Comparison of ENCODE assay signal across 1 cellular context in genomic region chr5:139696167-139696893, GRCh38.
TF ChIP-seq lines count a peak whose summit lies in the region.

No MANE protein-coding gene starts in this region.

TF ChIP-seq in HepG2, 621 proteins besides CTCF, POLR2A, EP300 and RAD21 (continued from another document and continues in another):
- TF ChIP-seq CEBPZ (IDR thresholded peaks at IDR 0.05; ENCODE audit: low read length): no peak
- no peak for TF ChIP-seq ZNF407 (CRISPR knock-in tag; IDR thresholded peaks at IDR 0.05; ENCODE audit: not compliant biosample characterization)
- 0 out of 2 replicates have a peak, but pooled peaks have one; percentile 16 for TF ChIP-seq CEBPB (IDR thresholded peaks at IDR 0.05; ENCODE audit: borderline replicate concordance, low read depth, low read length)
- no peak for TF ChIP-seq TERF1 (CRISPR knock-in tag; IDR thresholded peaks at IDR 0.05)
- no peak for TF ChIP-seq JARID2 (CRISPR knock-in tag; IDR thresholded peaks at IDR 0.05; ENCODE audit: insufficient replicate concordance)
- no peak for TF ChIP-seq CBX2 (IDR thresholded peaks at IDR 0.05; ENCODE audit: low read depth, low read length)
- TF ChIP-seq CBX2 (CRISPR knock-in tag; IDR thresholded peaks at IDR 0.05; ENCODE audit: low read depth): no peak
- TF ChIP-seq, protein P1, sequence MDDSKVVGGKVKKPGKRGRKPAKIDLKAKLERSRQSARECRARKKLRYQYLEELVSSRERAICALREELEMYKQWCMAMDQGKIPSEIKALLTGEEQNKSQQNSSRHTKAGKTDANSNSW (CRISPR knock-in tag; IDR thresholded peaks at IDR 0.05; ENCODE audit: borderline replicate concordance): no peak
- no peak for TF ChIP-seq ATF3 (CRISPR knock-in tag; IDR thresholded peaks at IDR 0.05)
- TF ChIP-seq, protein P2, sequence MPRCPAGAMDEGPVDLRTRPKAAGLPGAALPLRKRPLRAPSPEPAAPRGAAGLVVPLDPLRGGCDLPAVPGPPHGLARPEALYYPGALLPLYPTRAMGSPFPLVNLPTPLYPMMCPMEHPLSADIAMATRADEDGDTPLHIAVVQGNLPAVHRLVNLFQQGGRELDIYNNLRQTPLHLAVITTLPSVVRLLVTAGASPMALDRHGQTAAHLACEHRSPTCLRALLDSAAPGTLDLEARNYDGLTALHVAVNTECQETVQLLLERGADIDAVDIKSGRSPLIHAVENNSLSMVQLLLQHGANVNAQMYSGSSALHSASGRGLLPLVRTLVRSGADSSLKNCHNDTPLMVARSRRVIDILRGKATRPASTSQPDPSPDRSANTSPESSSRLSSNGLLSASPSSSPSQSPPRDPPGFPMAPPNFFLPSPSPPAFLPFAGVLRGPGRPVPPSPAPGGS (CRISPR knock-in tag; IDR thresholded peaks at IDR 0.05): no peak
- no peak for TF ChIP-seq IRF2 (CRISPR knock-in tag; IDR thresholded peaks at IDR 0.05)
- no peak for TF ChIP-seq RFX1 (IDR thresholded peaks at IDR 0.05)
- TF ChIP-seq ZNF460 (CRISPR knock-in tag; IDR thresholded peaks at IDR 0.05; ENCODE audit: borderline replicate concordance): no peak
- TF ChIP-seq STAG1 (CRISPR knock-in tag; IDR thresholded peaks at IDR 0.05): no peak
- no peak for TF ChIP-seq GTF3A (CRISPR knock-in tag; conservative IDR thresholded peaks at IDR 0.05)
- TF ChIP-seq, protein P3, sequence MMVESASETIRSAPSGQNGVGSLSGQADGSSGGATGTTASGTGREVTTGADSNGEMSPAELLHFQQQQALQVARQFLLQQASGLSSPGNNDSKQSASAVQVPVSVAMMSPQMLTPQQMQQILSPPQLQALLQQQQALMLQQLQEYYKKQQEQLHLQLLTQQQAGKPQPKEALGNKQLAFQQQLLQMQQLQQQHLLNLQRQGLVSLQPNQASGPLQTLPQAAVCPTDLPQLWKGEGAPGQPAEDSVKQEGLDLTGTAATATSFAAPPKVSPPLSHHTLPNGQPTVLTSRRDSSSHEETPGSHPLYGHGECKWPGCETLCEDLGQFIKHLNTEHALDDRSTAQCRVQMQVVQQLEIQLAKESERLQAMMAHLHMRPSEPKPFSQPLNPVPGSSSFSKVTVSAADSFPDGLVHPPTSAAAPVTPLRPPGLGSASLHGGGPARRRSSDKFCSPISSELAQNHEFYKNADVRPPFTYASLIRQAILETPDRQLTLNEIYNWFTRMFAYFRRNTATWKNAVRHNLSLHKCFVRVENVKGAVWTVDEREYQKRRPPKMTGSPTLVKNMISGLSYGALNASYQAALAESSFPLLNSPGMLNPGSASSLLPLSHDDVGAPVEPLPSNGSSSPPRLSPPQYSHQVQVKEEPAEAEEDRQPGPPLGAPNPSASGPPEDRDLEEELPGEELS (CRISPR knock-in tag; IDR thresholded peaks at IDR 0.05): 0 out of 2 replicates have a peak, but pooled peaks have one; percentile 8
- no peak for TF ChIP-seq ZNF773 (CRISPR knock-in tag; IDR thresholded peaks at IDR 0.05; ENCODE audit: borderline replicate concordance)
- TF ChIP-seq ZNF674 (CRISPR knock-in tag; IDR thresholded peaks at IDR 0.05; ENCODE audit: low read depth): no peak
- TF ChIP-seq, protein P4, sequence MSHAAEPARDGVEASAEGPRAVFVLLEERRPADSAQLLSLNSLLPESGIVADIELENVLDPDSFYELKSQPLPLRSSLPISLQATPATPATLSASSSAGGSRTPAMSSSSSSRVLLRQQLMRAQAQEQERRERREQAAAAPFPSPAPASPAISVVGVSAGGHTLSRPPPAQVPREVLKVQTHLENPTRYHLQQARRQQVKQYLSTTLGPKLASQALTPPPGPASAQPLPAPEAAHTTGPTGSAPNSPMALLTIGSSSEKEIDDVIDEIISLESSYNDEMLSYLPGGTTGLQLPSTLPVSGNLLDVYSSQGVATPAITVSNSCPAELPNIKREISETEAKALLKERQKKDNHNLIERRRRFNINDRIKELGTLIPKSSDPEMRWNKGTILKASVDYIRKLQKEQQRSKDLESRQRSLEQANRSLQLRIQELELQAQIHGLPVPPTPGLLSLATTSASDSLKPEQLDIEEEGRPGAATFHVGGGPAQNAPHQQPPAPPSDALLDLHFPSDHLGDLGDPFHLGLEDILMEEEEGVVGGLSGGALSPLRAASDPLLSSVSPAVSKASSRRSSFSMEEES (CRISPR knock-in tag; IDR thresholded peaks at IDR 0.05): no peak
- TF ChIP-seq SRY (CRISPR knock-in tag; IDR thresholded peaks at IDR 0.05): no peak
- TF ChIP-seq ZNF570 (CRISPR knock-in tag; IDR thresholded peaks at IDR 0.05; ENCODE audit: borderline replicate concordance): no peak
- no peak for TF ChIP-seq ZNF766 (CRISPR knock-in tag; IDR thresholded peaks at IDR 0.05; ENCODE audit: borderline replicate concordance)
- TF ChIP-seq, protein P5, sequence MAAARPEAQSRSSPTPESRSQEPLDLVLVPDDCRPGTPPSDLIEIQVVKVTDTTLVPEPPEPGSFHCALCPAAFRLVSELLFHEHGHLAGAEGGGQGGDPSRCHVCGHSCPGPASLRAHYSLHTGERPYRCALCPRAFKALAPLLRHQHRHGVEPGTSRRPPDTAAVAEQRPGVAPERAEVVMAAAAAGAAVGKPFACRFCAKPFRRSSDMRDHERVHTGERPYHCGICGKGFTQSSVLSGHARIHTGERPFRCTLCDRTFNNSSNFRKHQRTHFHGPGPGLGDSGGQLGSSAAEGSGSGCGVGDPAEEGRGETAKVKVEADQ (CRISPR knock-in tag; IDR thresholded peaks at IDR 0.05; ENCODE audit: borderline replicate concordance): no peak
- no peak for TF ChIP-seq ZNF224 (CRISPR knock-in tag; IDR thresholded peaks at IDR 0.05)
- TF ChIP-seq, protein P6, sequence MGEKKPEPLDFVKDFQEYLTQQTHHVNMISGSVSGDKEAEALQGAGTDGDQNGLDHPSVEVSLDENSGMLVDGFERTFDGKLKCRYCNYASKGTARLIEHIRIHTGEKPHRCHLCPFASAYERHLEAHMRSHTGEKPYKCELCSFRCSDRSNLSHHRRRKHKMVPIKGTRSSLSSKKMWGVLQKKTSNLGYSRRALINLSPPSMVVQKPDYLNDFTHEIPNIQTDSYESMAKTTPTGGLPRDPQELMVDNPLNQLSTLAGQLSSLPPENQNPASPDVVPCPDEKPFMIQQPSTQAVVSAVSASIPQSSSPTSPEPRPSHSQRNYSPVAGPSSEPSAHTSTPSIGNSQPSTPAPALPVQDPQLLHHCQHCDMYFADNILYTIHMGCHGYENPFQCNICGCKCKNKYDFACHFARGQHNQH (CRISPR knock-in tag; IDR thresholded peaks at IDR 0.05): no peak
- TF ChIP-seq ZC3H13 (CRISPR knock-in tag; IDR thresholded peaks at IDR 0.05): peak; percentile 38; the same call in 1 of the 2 replicates
- TF ChIP-seq, protein P7, sequence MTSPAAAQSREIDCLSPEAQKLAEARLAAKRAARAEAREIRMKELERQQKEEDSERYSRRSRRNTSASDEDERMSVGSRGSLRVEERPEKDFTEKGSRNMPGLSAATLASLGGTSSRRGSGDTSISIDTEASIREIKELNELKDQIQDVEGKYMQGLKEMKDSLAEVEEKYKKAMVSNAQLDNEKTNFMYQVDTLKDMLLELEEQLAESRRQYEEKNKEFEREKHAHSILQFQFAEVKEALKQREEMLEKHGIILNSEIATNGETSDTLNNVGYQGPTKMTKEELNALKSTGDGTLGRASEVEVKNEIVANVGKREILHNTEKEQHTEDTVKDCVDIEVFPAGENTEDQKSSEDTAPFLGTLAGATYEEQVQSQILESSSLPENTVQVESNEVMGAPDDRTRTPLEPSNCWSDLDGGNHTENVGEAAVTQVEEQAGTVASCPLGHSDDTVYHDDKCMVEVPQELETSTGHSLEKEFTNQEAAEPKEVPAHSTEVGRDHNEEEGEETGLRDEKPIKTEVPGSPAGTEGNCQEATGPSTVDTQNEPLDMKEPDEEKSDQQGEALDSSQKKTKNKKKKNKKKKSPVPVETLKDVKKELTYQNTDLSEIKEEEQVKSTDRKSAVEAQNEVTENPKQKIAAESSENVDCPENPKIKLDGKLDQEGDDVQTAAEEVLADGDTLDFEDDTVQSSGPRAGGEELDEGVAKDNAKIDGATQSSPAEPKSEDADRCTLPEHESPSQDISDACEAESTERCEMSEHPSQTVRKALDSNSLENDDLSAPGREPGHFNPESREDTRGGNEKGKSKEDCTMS (CRISPR knock-in tag; conservative IDR thresholded peaks at IDR 0.05): no peak
- TF ChIP-seq ZNF446 (CRISPR knock-in tag; IDR thresholded peaks at IDR 0.05): no peak
- no peak for TF ChIP-seq ATM (IDR thresholded peaks at IDR 0.05; ENCODE audit: borderline replicate concordance)
- peak; percentile 10; the same call in 1 of the 2 replicates for TF ChIP-seq ZSCAN21 (CRISPR knock-in tag; IDR thresholded peaks at IDR 0.05; ENCODE audit: borderline replicate concordance)
- no peak for TF ChIP-seq AHR (CRISPR knock-in tag; IDR thresholded peaks at IDR 0.05)
- TF ChIP-seq ETV5 (CRISPR knock-in tag; IDR thresholded peaks at IDR 0.05; ENCODE audit: borderline replicate concordance): no peak
- TF ChIP-seq ZNF780A (CRISPR knock-in tag; IDR thresholded peaks at IDR 0.05): peak; percentile 24; the same call in 1 of the 2 replicates
